In the genomic region with DNA sequence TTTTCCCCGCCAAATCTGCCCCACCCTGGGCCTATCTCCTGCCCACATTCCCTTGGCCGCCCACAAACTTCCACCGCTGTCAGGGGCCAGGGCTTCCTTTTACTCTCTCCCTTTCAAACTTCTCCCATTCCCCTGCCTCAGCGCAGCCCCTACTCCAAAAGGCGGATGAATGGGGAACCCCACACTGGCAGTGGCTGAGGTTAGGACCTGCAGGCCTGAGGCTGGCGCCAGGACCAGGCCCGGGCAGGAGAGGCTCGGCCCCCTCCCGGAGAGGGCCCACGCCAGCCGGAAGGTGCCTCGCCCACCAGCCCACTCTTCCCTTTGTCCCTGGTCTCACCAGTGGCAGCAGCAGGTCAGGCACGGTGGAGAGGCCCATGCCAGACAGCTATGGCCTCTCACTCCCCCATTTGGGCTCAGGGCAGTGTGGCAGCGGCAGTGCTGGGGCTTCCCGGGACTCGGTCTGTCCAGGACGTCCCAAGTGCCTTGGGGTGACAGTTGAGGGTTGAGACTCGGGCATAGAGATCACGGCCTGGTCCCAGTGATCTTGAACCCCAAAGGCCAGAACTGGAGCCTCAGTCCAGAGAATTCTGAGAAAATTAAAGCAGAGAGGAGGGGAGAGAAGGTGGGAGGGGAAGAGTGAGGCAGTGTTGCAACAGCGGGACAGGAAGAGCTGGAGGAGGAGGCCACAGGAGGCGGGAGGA, we compare ENCODE assay signal across 8 cellular contexts. TPM values are rescaled to one million over a fixed set of nuclear protein-coding genes. Genes with fewer than 3 reads are reported as not detected.
DNase-seq lines count a peak whose midpoint lies in the region; ATAC-seq, FAIRE-seq and TF ChIP-seq lines count a peak whose summit lies in the region.

A gene (minus strand): TSS at position 638 of the 701 bp plus-strand sequence. CDS start 262 bp downstream, at position 376.

- H3K4me1 Mint-ChIP-seq in activated T-helper 2 cell treated with anti-CD3 and anti-CD28 coated beads, Interferon-gamma antibody, Interleukin-2, Interleukin-4, amounts not matched to agents 10 μg/mL and 5 μg/mL and 100 μg/mL, durations not matched to agents 14 hours and 24 hours and 36 hours (ENCODE audit: low read depth), result peaks cover 37% of the 10 kb centered on the region
- H3K4me1 Mint-ChIP-seq in natural killer cell treated with Interleukin-12 subunit alpha and Interleukin-12 subunit beta and Interleukin-15 and Interleukin-18, amount 100 ng/mL, for 72 hours (ENCODE audit: low read depth in 2 of 2), result peaks cover 35 to 41% of the 10 kb centered on the region in 2 donors

- in situ Hi-C loops in GM13977 (cut with MboI; ENCODE audit: low pct_unique_long_range_greater_than_20kb, low sequenced_read_pairs, unreplicated experiment), result no loop called here

- no peaks in the 10 kb centered on the region for H3K9me3 Mint-ChIP-seq in activated T-helper 2 cell treated with anti-CD3 and anti-CD28 coated beads, Interferon-gamma antibody, Interleukin-2, Interleukin-4, amounts not matched to agents 10 μg/mL and 5 μg/mL and 100 μg/mL, durations not matched to agents 14 hours and 24 hours and 36 hours
- no peaks in the 10 kb centered on the region for H3K9me3 Mint-ChIP-seq in natural killer cell treated with Interleukin-12 subunit alpha and Interleukin-12 subunit beta and Interleukin-15 and Interleukin-18, amount 100 ng/mL, for 72 hours

- H3K27me3 Mint-ChIP-seq in activated T-helper 2 cell treated with anti-CD3 and anti-CD28 coated beads, Interferon-gamma antibody, Interleukin-2, Interleukin-4, amounts not matched to agents 10 μg/mL and 5 μg/mL and 100 μg/mL, durations not matched to agents 14 hours and 24 hours and 36 hours (ENCODE audit: low read depth), result no peaks in the 10 kb centered on the region
- peaks cover 0 to under 1% of the 10 kb centered on the region in 2 donors for H3K27me3 Mint-ChIP-seq in natural killer cell treated with Interleukin-12 subunit alpha and Interleukin-12 subunit beta and Interleukin-15 and Interleukin-18, amount 100 ng/mL, for 72 hours

- H3K4me3 ChIP-seq in fibroblast of villous mesenchyme (ENCODE audit: low read depth, low read length), result peak within 1 kb of the TSS; percentile 94

- no peak within 1 kb of the TSS for H3K4me3 Mint-ChIP-seq in activated T-helper 2 cell treated with anti-CD3 and anti-CD28 coated beads, Interferon-gamma antibody, Interleukin-2, Interleukin-4, amounts not matched to agents 10 μg/mL and 5 μg/mL and 100 μg/mL, durations not matched to agents 14 hours and 24 hours and 36 hours (ENCODE audit: low read depth)
- no peak within 1 kb of the TSS for H3K4me3 Mint-ChIP-seq in natural killer cell treated with Interleukin-12 subunit alpha and Interleukin-12 subunit beta and Interleukin-15 and Interleukin-18, amount 100 ng/mL, for 72 hours

- FAIRE-seq in urothelium cell line (lab: Jason Lieb, UNC) (peak; percentile 83), D721Med (lab: Jason Lieb, UNC) (no peak)

- DNase-seq in GM13977 (ENCODE audit: low spot score) (peak; percentile 60), NCI-H82 (lab: John Stamatoyannopoulos, UW) (peak; percentile 69), fibroblast of villous mesenchyme (ENCODE audit: low read depth) (peak; percentile 88), urothelium cell line (ENCODE audit: low spot score) (peak; percentile 89), D721Med (ENCODE audit: insufficient read length, low spot score) (no peak)
- DNase-seq in activated T-helper 2 cell treated with anti-CD3 and anti-CD28 coated beads, Interferon-gamma antibody, Interleukin-2, Interleukin-4, amounts not matched to agents 10 μg/mL and 5 μg/mL and 100 μg/mL, durations not matched to agents 14 hours and 24 hours and 36 hours (ENCODE audit: low spot score), result no peak
- DNase-seq in natural killer cell treated with Interleukin-12 subunit alpha and Interleukin-12 subunit beta and Interleukin-15 and Interleukin-18, amount 100 ng/mL, for 72 hours (ENCODE audit: low spot score), result peak; percentile 75
- no peak for DNase-seq in effector CD4-positive, alpha-beta T cell

- ATAC-seq in natural killer cell treated with Interleukin-12 subunit alpha and Interleukin-12 subunit beta and Interleukin-15 and Interleukin-18, amount 100 ng/mL, for 72 hours, result peak; percentile 40 to 74

- intact Hi-C loops in activated T-helper 2 cell treated with anti-CD3 and anti-CD28 coated beads, Interferon-gamma antibody, Interleukin-2, Interleukin-4, amounts not matched to agents 10 μg/mL and 5 μg/mL and 100 μg/mL, durations not matched to agents 14 hours and 24 hours and 36 hours (cut with micrococcal nuclease), result loop anchor here (2.0 kb wide), 2 partner anchors 19 to 121 kb away; no protein-coding TSS in a partner anchor

- TF ChIP-seq CTCF in GM13977 (IDR thresholded peaks at IDR 0.05; ENCODE audit: extremely low read depth, insufficient read depth, missing control alignments) (no peak), fibroblast of villous mesenchyme (IDR thresholded peaks at IDR 0.05; ENCODE audit: insufficient read depth, low read depth, low read length) (no peak), D721Med (IDR thresholded peaks at IDR 0.05; ENCODE audit: insufficient read depth, missing control alignments) (no peak)

- peaks cover 4% of the 10 kb centered on the region for H3K36me3 Mint-ChIP-seq in activated T-helper 2 cell treated with anti-CD3 and anti-CD28 coated beads, Interferon-gamma antibody, Interleukin-2, Interleukin-4, amounts not matched to agents 10 μg/mL and 5 μg/mL and 100 μg/mL, durations not matched to agents 14 hours and 24 hours and 36 hours (ENCODE audit: low read depth)
- H3K36me3 Mint-ChIP-seq in natural killer cell treated with Interleukin-12 subunit alpha and Interleukin-12 subunit beta and Interleukin-15 and Interleukin-18, amount 100 ng/mL, for 72 hours, result no peaks in the 10 kb centered on the region

- H3K27ac Mint-ChIP-seq in activated T-helper 2 cell treated with anti-CD3 and anti-CD28 coated beads, Interferon-gamma antibody, Interleukin-2, Interleukin-4, amounts not matched to agents 10 μg/mL and 5 μg/mL and 100 μg/mL, durations not matched to agents 14 hours and 24 hours and 36 hours, result no peak within 1 kb of the TSS
- no peak within 1 kb of the TSS for H3K27ac Mint-ChIP-seq in natural killer cell treated with Interleukin-12 subunit alpha and Interleukin-12 subunit beta and Interleukin-15 and Interleukin-18, amount 100 ng/mL, for 72 hours

RNA-seq across cellular contexts. Expression of the gene that starts here (rescaled TPM):
- 37.6 TPM in 2 replicates for total RNA-seq in activated T-helper 2 cell treated with anti-CD3 and anti-CD28 coated beads, Interferon-gamma antibody, Interleukin-2, Interleukin-4, amounts not matched to agents 10 μg/mL and 5 μg/mL and 100 μg/mL, durations not matched to agents 14 hours and 24 hours and 36 hours
- 125 and 174 TPM in 2 replicates for total RNA-seq in fibroblast of villous mesenchyme
- 100 to 1,000 TPM in 1 of 2 donors, 10 to 100 TPM in 1; 83.2 to 102 TPM for total RNA-seq in natural killer cell treated with Interleukin-12 subunit alpha and Interleukin-12 subunit beta and Interleukin-15 and Interleukin-18, amount 100 ng/mL, for 72 hours

Comparison
In these comparisons a context has a peak if more than half of its experiments do, and no peak if none do; other contexts are left out.
1. DNase-seq: peak in GM13977 (single experiment), NCI-H82 (single experiment), fibroblast of villous mesenchyme (single experiment), natural killer cell treated with Interleukin-12 subunit alpha and Interleukin-12 subunit beta and Interleukin-15 and Interleukin-18, amount 100 ng/mL, for 72 hours (single experiment) and urothelium cell line (single experiment); none in activated T-helper 2 cell treated with anti-CD3 and anti-CD28 coated beads, Interferon-gamma antibody, Interleukin-2, Interleukin-4, amounts not matched to agents 10 μg/mL and 5 μg/mL and 100 μg/mL, durations not matched to agents 14 hours and 24 hours and 36 hours (single experiment), D721Med (single experiment) and effector CD4-positive, alpha-beta T cell (single experiment).